Comparison of ENCODE assay signal across 2 cellular contexts in genomic region chr2:174235680-174236079, GRCh38.
TF ChIP-seq lines count a peak whose summit lies in the region.

No MANE protein-coding gene starts in this region.

TF ChIP-seq in HCT116, 20 proteins besides CTCF, POLR2A, EP300 and RAD21 (continued from another document):
- TF ChIP-seq TCF7L2 (IDR thresholded peaks at IDR 0.05; ENCODE audit: borderline replicate concordance, extremely low read depth, insufficient read depth, insufficient read length) (no peak), SP1 (IDR thresholded peaks at IDR 0.05; ENCODE audit: low read depth) (no peak), ZFX (IDR thresholded peaks at IDR 0.05) (no peak), POLR2AphosphoS5 (IDR thresholded peaks at IDR 0.05; ENCODE audit: low read depth, low read length) (no peak), CBX3 (IDR thresholded peaks at IDR 0.05; ENCODE audit: low read depth) (no peak), YY1 (IDR thresholded peaks at IDR 0.05; ENCODE audit: extremely low read depth, insufficient replicate concordance, low read depth, low read length) (no peak), CEBPB (IDR thresholded peaks at IDR 0.05; ENCODE audit: low read depth) (no peak), SIN3A (IDR thresholded peaks at IDR 0.05; ENCODE audit: low read depth) (no peak), ZNF274 (IDR thresholded peaks at IDR 0.05; ENCODE audit: low read depth, low read length) (no peak), EZH2phosphoT487 (IDR thresholded peaks at IDR 0.05; ENCODE audit: borderline replicate concordance) (no peak), EGR1 (IDR thresholded peaks at IDR 0.05; ENCODE audit: low read depth) (no peak), JUND (IDR thresholded peaks at IDR 0.05) (no peak), ELF1 (IDR thresholded peaks at IDR 0.05; ENCODE audit: borderline replicate concordance, low read depth) (no peak)
- TF ChIP-seq, protein P1, sequence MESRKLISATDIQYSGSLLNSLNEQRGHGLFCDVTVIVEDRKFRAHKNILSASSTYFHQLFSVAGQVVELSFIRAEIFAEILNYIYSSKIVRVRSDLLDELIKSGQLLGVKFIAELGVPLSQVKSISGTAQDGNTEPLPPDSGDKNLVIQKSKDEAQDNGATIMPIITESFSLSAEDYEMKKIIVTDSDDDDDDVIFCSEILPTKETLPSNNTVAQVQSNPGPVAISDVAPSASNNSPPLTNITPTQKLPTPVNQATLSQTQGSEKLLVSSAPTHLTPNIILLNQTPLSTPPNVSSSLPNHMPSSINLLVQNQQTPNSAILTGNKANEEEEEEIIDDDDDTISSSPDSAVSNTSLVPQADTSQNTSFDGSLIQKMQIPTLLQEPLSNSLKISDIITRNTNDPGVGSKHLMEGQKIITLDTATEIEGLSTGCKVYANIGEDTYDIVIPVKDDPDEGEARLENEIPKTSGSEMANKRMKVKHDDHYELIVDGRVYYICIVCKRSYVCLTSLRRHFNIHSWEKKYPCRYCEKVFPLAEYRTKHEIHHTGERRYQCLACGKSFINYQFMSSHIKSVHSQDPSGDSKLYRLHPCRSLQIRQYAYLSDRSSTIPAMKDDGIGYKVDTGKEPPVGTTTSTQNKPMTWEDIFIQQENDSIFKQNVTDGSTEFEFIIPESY (IDR thresholded peaks at IDR 0.05; ENCODE audit: extremely low read depth, insufficient replicate concordance, low read length), result no peak
- TF ChIP-seq, protein P2, sequence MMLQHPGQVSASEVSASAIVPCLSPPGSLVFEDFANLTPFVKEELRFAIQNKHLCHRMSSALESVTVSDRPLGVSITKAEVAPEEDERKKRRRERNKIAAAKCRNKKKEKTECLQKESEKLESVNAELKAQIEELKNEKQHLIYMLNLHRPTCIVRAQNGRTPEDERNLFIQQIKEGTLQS (IDR thresholded peaks at IDR 0.05), result no peak
- TF ChIP-seq, protein P3, sequence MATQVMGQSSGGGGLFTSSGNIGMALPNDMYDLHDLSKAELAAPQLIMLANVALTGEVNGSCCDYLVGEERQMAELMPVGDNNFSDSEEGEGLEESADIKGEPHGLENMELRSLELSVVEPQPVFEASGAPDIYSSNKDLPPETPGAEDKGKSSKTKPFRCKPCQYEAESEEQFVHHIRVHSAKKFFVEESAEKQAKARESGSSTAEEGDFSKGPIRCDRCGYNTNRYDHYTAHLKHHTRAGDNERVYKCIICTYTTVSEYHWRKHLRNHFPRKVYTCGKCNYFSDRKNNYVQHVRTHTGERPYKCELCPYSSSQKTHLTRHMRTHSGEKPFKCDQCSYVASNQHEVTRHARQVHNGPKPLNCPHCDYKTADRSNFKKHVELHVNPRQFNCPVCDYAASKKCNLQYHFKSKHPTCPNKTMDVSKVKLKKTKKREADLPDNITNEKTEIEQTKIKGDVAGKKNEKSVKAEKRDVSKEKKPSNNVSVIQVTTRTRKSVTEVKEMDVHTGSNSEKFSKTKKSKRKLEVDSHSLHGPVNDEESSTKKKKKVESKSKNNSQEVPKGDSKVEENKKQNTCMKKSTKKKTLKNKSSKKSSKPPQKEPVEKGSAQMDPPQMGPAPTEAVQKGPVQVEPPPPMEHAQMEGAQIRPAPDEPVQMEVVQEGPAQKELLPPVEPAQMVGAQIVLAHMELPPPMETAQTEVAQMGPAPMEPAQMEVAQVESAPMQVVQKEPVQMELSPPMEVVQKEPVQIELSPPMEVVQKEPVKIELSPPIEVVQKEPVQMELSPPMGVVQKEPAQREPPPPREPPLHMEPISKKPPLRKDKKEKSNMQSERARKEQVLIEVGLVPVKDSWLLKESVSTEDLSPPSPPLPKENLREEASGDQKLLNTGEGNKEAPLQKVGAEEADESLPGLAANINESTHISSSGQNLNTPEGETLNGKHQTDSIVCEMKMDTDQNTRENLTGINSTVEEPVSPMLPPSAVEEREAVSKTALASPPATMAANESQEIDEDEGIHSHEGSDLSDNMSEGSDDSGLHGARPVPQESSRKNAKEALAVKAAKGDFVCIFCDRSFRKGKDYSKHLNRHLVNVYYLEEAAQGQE (IDR thresholded peaks at IDR 0.05; ENCODE audit: low read depth), result no peak
- TF ChIP-seq, protein P4, sequence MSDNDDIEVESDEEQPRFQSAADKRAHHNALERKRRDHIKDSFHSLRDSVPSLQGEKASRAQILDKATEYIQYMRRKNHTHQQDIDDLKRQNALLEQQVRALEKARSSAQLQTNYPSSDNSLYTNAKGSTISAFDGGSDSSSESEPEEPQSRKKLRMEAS (IDR thresholded peaks at IDR 0.05), result no peak
TF ChIP-seq in HCT116: peak in this region for 0.

TF ChIP-seq in K562, 482 proteins besides CTCF, POLR2A, EP300 and RAD21:
- TF ChIP-seq, protein P5, sequence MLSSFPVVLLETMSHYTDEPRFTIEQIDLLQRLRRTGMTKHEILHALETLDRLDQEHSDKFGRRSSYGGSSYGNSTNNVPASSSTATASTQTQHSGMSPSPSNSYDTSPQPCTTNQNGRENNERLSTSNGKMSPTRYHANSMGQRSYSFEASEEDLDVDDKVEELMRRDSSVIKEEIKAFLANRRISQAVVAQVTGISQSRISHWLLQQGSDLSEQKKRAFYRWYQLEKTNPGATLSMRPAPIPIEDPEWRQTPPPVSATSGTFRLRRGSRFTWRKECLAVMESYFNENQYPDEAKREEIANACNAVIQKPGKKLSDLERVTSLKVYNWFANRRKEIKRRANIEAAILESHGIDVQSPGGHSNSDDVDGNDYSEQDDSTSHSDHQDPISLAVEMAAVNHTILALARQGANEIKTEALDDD (IDR thresholded peaks at IDR 0.05), result no peak
- no peak for TF ChIP-seq ZNF785 (CRISPR knock-in tag; IDR thresholded peaks at IDR 0.05)
